In the genomic region with DNA sequence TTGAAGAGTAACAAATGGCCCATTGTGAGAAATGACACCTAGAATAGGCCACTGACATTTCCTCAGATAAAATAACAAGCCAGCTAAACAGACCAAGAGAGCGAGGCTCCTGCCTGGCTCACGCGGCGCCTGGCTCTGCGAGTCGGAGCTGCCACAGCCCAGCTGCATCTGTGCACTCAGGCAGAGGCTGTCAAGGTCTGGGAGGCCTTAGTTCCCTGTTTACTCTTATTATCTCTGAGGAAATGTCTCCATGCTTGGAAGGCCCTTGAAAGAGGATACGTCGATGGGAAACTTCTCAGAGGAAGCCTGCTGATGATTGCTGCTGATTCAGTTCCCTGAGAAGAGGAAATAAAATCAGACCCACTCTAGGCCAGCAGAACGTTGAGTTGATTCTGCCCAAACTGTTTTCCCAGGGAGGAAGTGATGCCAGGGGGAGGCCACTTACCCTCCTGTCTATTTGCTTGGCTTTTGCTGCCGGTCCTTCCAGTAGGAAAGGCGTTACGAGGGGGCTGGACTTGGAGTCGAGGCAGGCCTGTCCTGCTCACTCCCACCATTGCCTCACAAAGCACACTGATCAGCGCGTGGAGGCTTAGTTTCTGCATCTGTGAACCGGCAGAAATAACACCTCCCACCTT, we compare ENCODE assay signal across 10 cellular contexts.
A peak's percentile ranks its signal among the peaks of the same experiment; 100 is the strongest.
DNase-seq lines count a peak whose midpoint lies in the region; ATAC-seq and TF ChIP-seq lines count a peak whose summit lies in the region.
"Had no signal": no experiment of that assay in that cellular context is flagged by ENCODE, and none has a peak within 500 bp of the region (broad histone marks: within the 10 kb centered on the region; RNA-seq: fewer than 3 reads in every experiment).

No MANE protein-coding gene starts in this region.

- intact Hi-C loops in lower lobe of right lung (cut with DNase I), result no loop called here

- H3K9ac ChIP-seq in stomach smooth muscle (ENCODE audit: low read length in 2 of 2), result no peak overlapping the region

- H3K9me3 ChIP-seq in lower lobe of right lung (no peaks in the 10 kb centered on the region), stomach smooth muscle (ENCODE audit: control insufficient read depth in 2 of 2, low read length in 2 of 2) (no peaks in the 10 kb centered on the region)

- H3K27ac ChIP-seq in lower lobe of right lung (peak overlapping the region; percentile 77), stomach smooth muscle (ENCODE audit: low read length) (peak overlapping the region; percentile 11)

- H3K36me3 Mint-ChIP-seq in endothelial cell (ENCODE audit: low read depth, unreplicated experiment), result peaks cover 12% of the 10 kb centered on the region

- DNase-seq in endothelial cell (ENCODE audit: low spot score) (peak; percentile 51), lower lobe of right lung (no peak), NCI-H2196 treated with DMSO at 0.1 percent for 48 hours (lab: John Stamatoyannopoulos, UW; ENCODE audit: unreplicated experiment) (no peak)
- no peak for DNase-seq in activated CD4-positive, alpha-beta T cell treated with anti-CD3 and anti-CD28 coated beads, Interleukin-2, amount 50 U/mL, for 1 hour
- DNase-seq: Karpas-422, mammary epithelial cell had no signal

- ATAC-seq in lower lobe of right lung, result peak; percentile 54 to 58
- ATAC-seq in GM18907 (IDR thresholded peaks at IDR 0.05; ENCODE audit: unreplicated experiment), result no peak
- no peak for ATAC-seq in HG02759 (IDR thresholded peaks at IDR 0.05; ENCODE audit: unreplicated experiment)

- H3K4me1 ChIP-seq in lower lobe of right lung, result peaks cover 11% of the 10 kb centered on the region
- H3K4me1 ChIP-seq in stomach smooth muscle (ENCODE audit: control insufficient read depth, insufficient read depth, low read length), result peaks cover 6% of the 10 kb centered on the region

- H3K27me3 ChIP-seq in lower lobe of right lung (ENCODE audit: low read depth) (no peaks in the 10 kb centered on the region), stomach smooth muscle (ENCODE audit: control insufficient read depth in 1 of 2, insufficient read depth in 2 of 2, low read length in 2 of 2) (no peaks in the 10 kb centered on the region)

- H3K27ac Mint-ChIP-seq in endothelial cell (ENCODE audit: unreplicated experiment), result peak overlapping the region; percentile 89

- H3K27me3 Mint-ChIP-seq in endothelial cell (ENCODE audit: unreplicated experiment), result peaks cover 5% of the 10 kb centered on the region

- peaks cover 30% of the 10 kb centered on the region for H3K4me1 Mint-ChIP-seq in endothelial cell (ENCODE audit: unreplicated experiment)

- TF ChIP-seq CTCF in endothelial cell (IDR thresholded peaks at IDR 0.05; ENCODE audit: unreplicated experiment) (no peak), lower lobe of right lung (IDR thresholded peaks at IDR 0.05) (no peak)

- H3K9me3 Mint-ChIP-seq in endothelial cell (ENCODE audit: unreplicated experiment), result no peaks in the 10 kb centered on the region

- peaks cover 25% of the 10 kb centered on the region for H3K36me3 ChIP-seq in lower lobe of right lung
- peaks cover 4 to 5% of the 10 kb centered on the region in 2 donors for H3K36me3 ChIP-seq in stomach smooth muscle (ENCODE audit: control insufficient read depth in 2 of 2, insufficient read depth in 2 of 2, low read length in 2 of 2)

- no peak overlapping the region for H3K4me3 Mint-ChIP-seq in endothelial cell (ENCODE audit: unreplicated experiment)

- H3K4me3 ChIP-seq in lower lobe of right lung (no peak overlapping the region), stomach smooth muscle (ENCODE audit: low read length in 2 of 2) (no peak overlapping the region)

TF ChIP-seq in PFSK-1, 5 proteins besides CTCF, POLR2A, EP300 and RAD21:
- TF ChIP-seq, protein P1, sequence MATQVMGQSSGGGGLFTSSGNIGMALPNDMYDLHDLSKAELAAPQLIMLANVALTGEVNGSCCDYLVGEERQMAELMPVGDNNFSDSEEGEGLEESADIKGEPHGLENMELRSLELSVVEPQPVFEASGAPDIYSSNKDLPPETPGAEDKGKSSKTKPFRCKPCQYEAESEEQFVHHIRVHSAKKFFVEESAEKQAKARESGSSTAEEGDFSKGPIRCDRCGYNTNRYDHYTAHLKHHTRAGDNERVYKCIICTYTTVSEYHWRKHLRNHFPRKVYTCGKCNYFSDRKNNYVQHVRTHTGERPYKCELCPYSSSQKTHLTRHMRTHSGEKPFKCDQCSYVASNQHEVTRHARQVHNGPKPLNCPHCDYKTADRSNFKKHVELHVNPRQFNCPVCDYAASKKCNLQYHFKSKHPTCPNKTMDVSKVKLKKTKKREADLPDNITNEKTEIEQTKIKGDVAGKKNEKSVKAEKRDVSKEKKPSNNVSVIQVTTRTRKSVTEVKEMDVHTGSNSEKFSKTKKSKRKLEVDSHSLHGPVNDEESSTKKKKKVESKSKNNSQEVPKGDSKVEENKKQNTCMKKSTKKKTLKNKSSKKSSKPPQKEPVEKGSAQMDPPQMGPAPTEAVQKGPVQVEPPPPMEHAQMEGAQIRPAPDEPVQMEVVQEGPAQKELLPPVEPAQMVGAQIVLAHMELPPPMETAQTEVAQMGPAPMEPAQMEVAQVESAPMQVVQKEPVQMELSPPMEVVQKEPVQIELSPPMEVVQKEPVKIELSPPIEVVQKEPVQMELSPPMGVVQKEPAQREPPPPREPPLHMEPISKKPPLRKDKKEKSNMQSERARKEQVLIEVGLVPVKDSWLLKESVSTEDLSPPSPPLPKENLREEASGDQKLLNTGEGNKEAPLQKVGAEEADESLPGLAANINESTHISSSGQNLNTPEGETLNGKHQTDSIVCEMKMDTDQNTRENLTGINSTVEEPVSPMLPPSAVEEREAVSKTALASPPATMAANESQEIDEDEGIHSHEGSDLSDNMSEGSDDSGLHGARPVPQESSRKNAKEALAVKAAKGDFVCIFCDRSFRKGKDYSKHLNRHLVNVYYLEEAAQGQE (IDR thresholded peaks at IDR 0.05; ENCODE audit: insufficient read depth in 1 of 2, low read depth in 2 of 2, low read length in 2 of 2), result no peak
- TF ChIP-seq TAF1 (IDR thresholded peaks at IDR 0.05; ENCODE audit: borderline replicate concordance, insufficient read depth, low read length) (no peak), POLR2AphosphoS5 (IDR thresholded peaks at IDR 0.05; ENCODE audit: low read depth, low read length) (no peak), SIN3A (IDR thresholded peaks at IDR 0.05; ENCODE audit: borderline replicate concordance, insufficient read depth, low read length) (peak; percentile 67; the same call in 1 of the 2 replicates), FOXP2 (optimal IDR thresholded peaks at IDR 0.05; ENCODE audit: borderline replicate concordance, extremely low read depth, extremely low read length, insufficient read depth) (peak; percentile 58)

Comparison
In these comparisons a context has a peak if more than half of its experiments do, and no peak if none do; other contexts are left out.
1. ATAC-seq: peak in lower lobe of right lung (2 of 2); none in GM18907 (single experiment) and HG02759 (single experiment).